ENCODE assay signal across 13 cellular contexts in genomic region chr16:61148930-61149329, GRCh38.
DNase-seq lines count a peak whose midpoint lies in the region; ATAC-seq and TF ChIP-seq lines count a peak whose summit lies in the region.
"Had no signal": no experiment of that assay in that cellular context is flagged by ENCODE, and none has a peak within 500 bp of the region (broad histone marks: within the 10 kb centered on the region; RNA-seq: fewer than 3 reads in every experiment).

No MANE protein-coding gene starts in this region.

- CTCF ChIA-PET in PC-3 (lab: Charles Lee), result no interaction called here

- H3K27me3 ChIP-seq in PC-3 (ENCODE audit: low read length), result no peaks in the 10 kb centered on the region

- H3K27ac ChIP-seq in PC-3 (ENCODE audit: low read length), result no peak overlapping the region

- H2AFZ ChIP-seq in PC-3 (ENCODE audit: low read length), result no peak overlapping the region

- H3K4me1 ChIP-seq in PC-3 (ENCODE audit: insufficient read depth, low read length), result no peaks in the 10 kb centered on the region

- intact Hi-C loops in PC-3 (cut with micrococcal nuclease), result no loop called here

- H3K9me3 ChIP-seq in PC-3 (ENCODE audit: low read length), result no peaks in the 10 kb centered on the region

- no TSS peak for BruUV-seq in PC-3 (replicated peaks; lab: Mats Ljungman, UMichigan)

- DNase-seq in NCI-H2171 treated with DMSO at 0.1 percent for 48 hours (lab: John Stamatoyannopoulos, UW) (peak; percentile 11), NCI-H2171 (lab: John Stamatoyannopoulos, UW) (no peak), PC-3 (no peak), iPS-NIHi7 (ENCODE audit: extremely low spot score) (peak; percentile 19), mucosa of gallbladder (ENCODE audit: low spot score) (no peak), NCI-H510A treated with DMSO at 0.1 percent for 48 hours (lab: John Stamatoyannopoulos, UW) (no peak)
- peak; percentile 37 for DNase-seq in Jurkat, Clone E6-1 (ENCODE audit: low read depth, low spot score)
- no peak for DNase-seq in central memory CD4-positive, alpha-beta T cell
- DNase-seq: activated CD4-positive, CD25-positive, alpha-beta regulatory T cell; activated effector memory CD4-positive, alpha-beta T cell treated with Interleukin-2 at 50 U/mL for 16 hours; NCI-H1092 treated with DMSO at 0.1 percent for 48 hours; stimulated activated CD4-positive, alpha-beta T cell treated with anti-CD3 and anti-CD28 coated beads, Interleukin-15, amount 100 ng/mL, for 24 hours; stimulated activated naive CD8-positive, alpha-beta T cell treated with anti-CD3 and anti-CD28 coated beads, Interleukin-15, amount 100 ng/mL, for 72 hours had no signal

- H3K9ac ChIP-seq in PC-3 (ENCODE audit: low read length), result no peak overlapping the region

- TF ChIP-seq CTCF in PC-3 (conservative IDR thresholded peaks at IDR 0.05; ENCODE audit: low read depth, low read length), result peak; percentile 33; the same call in 1 of the 2 replicates

- H3K9me2 ChIP-seq in PC-3 (replicated peaks; ENCODE audit: low read length), result no peaks in the 10 kb centered on the region

- no peak for ATAC-seq in PC-3
- ATAC-seq: stimulated activated naive CD8-positive, alpha-beta T cell treated with anti-CD3 and anti-CD28 coated beads, Interleukin-15, amount 100 ng/mL, for 72 hours had no signal

- H3K4me3 ChIP-seq in Jurkat, Clone E6-1 (ENCODE audit: low read length), result no peak overlapping the region
- H3K4me3 ChIP-seq in PC-3 (ENCODE audit: low read length), result no peak overlapping the region

- POLR2A ChIA-PET in PC-3 (lab: Charles Lee; ENCODE audit: unreplicated experiment), result no interaction called here

- H3K79me2 ChIP-seq in PC-3 (ENCODE audit: low read length), result no peaks in the 10 kb centered on the region

- H4K20me1 ChIP-seq in PC-3 (ENCODE audit: low read length), result no peaks in the 10 kb centered on the region

- H3F3A ChIP-seq in PC-3 (ENCODE audit: low read length, unreplicated experiment), result no peaks in the 10 kb centered on the region

- no peak overlapping the region for H3K4me2 ChIP-seq in PC-3 (ENCODE audit: low read length)

- no peaks in the 10 kb centered on the region for H3K36me3 ChIP-seq in PC-3 (ENCODE audit: low read depth, low read length)

Comparison
In these comparisons a context has a peak if more than half of its experiments do, and no peak if none do; other contexts are left out.
1. DNase-seq: peak in NCI-H2171 treated with DMSO at 0.1 percent for 48 hours (single experiment), Jurkat, Clone E6-1 (single experiment) and iPS-NIHi7 (single experiment); none in NCI-H2171 (single experiment), PC-3 (single experiment), mucosa of gallbladder (single experiment), central memory CD4-positive, alpha-beta T cell (single experiment) and NCI-H510A treated with DMSO at 0.1 percent for 48 hours (single experiment).